ENCODE assay signal across 18 cellular contexts in the genomic region with DNA sequence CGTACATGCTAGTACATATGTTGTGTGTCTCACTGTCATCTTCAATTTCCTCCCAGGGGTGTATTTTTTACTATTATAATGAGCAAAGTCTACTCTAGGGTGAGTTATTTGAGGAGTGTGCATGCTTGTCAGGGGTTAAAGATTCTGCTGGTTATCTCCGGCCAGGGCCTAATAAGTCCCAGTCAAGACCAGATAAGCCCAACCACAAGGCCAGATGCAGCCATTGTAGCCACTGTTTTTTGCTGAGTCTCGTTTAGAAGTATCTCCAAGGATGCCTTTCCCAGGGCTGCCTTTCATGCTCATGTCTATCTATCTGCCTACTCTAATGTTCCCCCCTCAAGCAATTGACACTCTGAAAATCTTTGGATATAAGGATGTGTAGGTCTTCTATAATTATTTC.
DNase-seq lines count a peak whose midpoint lies in the region; ATAC-seq and TF ChIP-seq lines count a peak whose summit lies in the region.
"Had no signal": no experiment of that assay in that cellular context is flagged by ENCODE, and none has a peak within 500 bp of the region (broad histone marks: within the 10 kb centered on the region; RNA-seq: fewer than 3 reads in every experiment).

No MANE protein-coding gene starts in this region.

- H3K9me3 ChIP-seq in endodermal cell (ENCODE audit: control insufficient read depth, low read length) (peaks cover 95% of the 10 kb centered on the region), gastrocnemius medialis (no peaks in the 10 kb centered on the region)
- H3K9me3 ChIP-seq: BE2C had no signal

- DNase-seq in OCI-M1 (lab: John Stamatoyannopoulos, UW) (peak; percentile 82), endodermal cell (no peak), SKM-1 treated with dmso at 0.1 percent for 144 hours (lab: John Stamatoyannopoulos, UW; ENCODE audit: unreplicated experiment) (no peak), left ventricle myocardium superior (no peak), gastrocnemius medialis (no peak)
- DNase-seq: 8988T; ACHN; BE2C; C1 segment of cervical spinal cord; Caco-2; Calu3; CD4-positive, alpha-beta memory T cell; CD4-positive, CD25-positive, alpha-beta regulatory T cell; CD8-positive, alpha-beta memory T cell; DMS79 treated with DMSO at 0.1 percent for 48 hours; GF-D8 had no signal

- peaks cover 95% of the 10 kb centered on the region for H3K9me3 Mint-ChIP-seq in endodermal cell

- H3K4me3 Mint-ChIP-seq in endodermal cell, result no peak overlapping the region
- H3K4me3 Mint-ChIP-seq: CD14-positive monocyte; CD4-positive, alpha-beta memory T cell; CD4-positive, CD25-positive, alpha-beta regulatory T cell; CD8-positive, alpha-beta memory T cell had no signal

- ATAC-seq in left ventricle myocardium superior, result no peak
- no peak for ATAC-seq in gastrocnemius medialis

- H3K4me1 ChIP-seq in endodermal cell (ENCODE audit: control insufficient read depth, insufficient read depth, low read length) (no peaks in the 10 kb centered on the region), gastrocnemius medialis (no peaks in the 10 kb centered on the region)
- H3K4me1 ChIP-seq: BE2C, Caco-2 had no signal

- no peaks in the 10 kb centered on the region for H3K27me3 ChIP-seq in endodermal cell (ENCODE audit: control insufficient read depth, insufficient read depth, low read length, poor library complexity, severe bottlenecking)
- H3K27me3 ChIP-seq in gastrocnemius medialis, result no peaks in the 10 kb centered on the region
- H3K27me3 ChIP-seq: BE2C, BLaER1 had no signal

- no peak for TF ChIP-seq CTCF in endodermal cell (conservative IDR thresholded peaks at IDR 0.05)
- no peak for TF ChIP-seq CTCF in gastrocnemius medialis (IDR thresholded peaks at IDR 0.05 in 4 of 5, conservative IDR thresholded peaks at IDR 0.05 in 1 of 5)

- no peak overlapping the region for H3K9ac ChIP-seq in endodermal cell (ENCODE audit: extremely low read depth, low read length, poor library complexity, severe bottlenecking)
- H3K9ac ChIP-seq: BLaER1 had no signal

- no peak overlapping the region for H3K27ac ChIP-seq in endodermal cell (ENCODE audit: low read depth, low read length)
- no peak overlapping the region for H3K27ac ChIP-seq in gastrocnemius medialis
- H3K27ac ChIP-seq: BLaER1 had no signal

- H3K36me3 ChIP-seq in endodermal cell (ENCODE audit: control insufficient read depth, insufficient read depth, low read length), result no peaks in the 10 kb centered on the region
- H3K36me3 ChIP-seq in gastrocnemius medialis, result no peaks in the 10 kb centered on the region
- H3K36me3 ChIP-seq: BE2C, BLaER1 had no signal

- in situ Hi-C loops in gastrocnemius medialis (cut with MboI; ENCODE audit: low sequenced_read_pairs in 4 of 4), result no loop called here

- intact Hi-C loops in left ventricle myocardium superior (cut with micrococcal nuclease), result no loop called here
- intact Hi-C loops in gastrocnemius medialis (cut with DNase I; ENCODE audit: low total_unique reads), result no loop called here

- peaks cover 19% of the 10 kb centered on the region for H3K36me3 Mint-ChIP-seq in endodermal cell (ENCODE audit: low read depth)
- H3K36me3 Mint-ChIP-seq: CD14-positive monocyte; CD4-positive, alpha-beta memory T cell; CD4-positive, CD25-positive, alpha-beta regulatory T cell; CD8-positive, alpha-beta memory T cell had no signal

- no peak for TF ChIP-seq POLR2A in gastrocnemius medialis (IDR thresholded peaks at IDR 0.05)

- H3K27me3 Mint-ChIP-seq in endodermal cell (ENCODE audit: insufficient read depth), result no peaks in the 10 kb centered on the region
- H3K27me3 Mint-ChIP-seq: CD4-positive, alpha-beta memory T cell; CD4-positive, CD25-positive, alpha-beta regulatory T cell; CD8-positive, alpha-beta memory T cell had no signal

- H3K27ac Mint-ChIP-seq in endodermal cell, result no peak overlapping the region
- H3K27ac Mint-ChIP-seq: CD14-positive monocyte; CD4-positive, alpha-beta memory T cell; CD4-positive, CD25-positive, alpha-beta regulatory T cell; CD8-positive, alpha-beta memory T cell had no signal

- H3K4me3 ChIP-seq in endodermal cell (ENCODE audit: low read length) (peak overlapping the region; percentile 6), gastrocnemius medialis (no peak overlapping the region)
- H3K4me3 ChIP-seq: BLaER1 had no signal

- no peaks in the 10 kb centered on the region for H3K4me1 Mint-ChIP-seq in endodermal cell
- H3K4me1 Mint-ChIP-seq: CD14-positive monocyte; CD4-positive, alpha-beta memory T cell; CD4-positive, CD25-positive, alpha-beta regulatory T cell; CD8-positive, alpha-beta memory T cell had no signal

- WGBS in endodermal cell (ENCODE audit: insufficient coverage in 1 of 2, insufficient read length in 1 of 2), 2 experiments, result 61% methylated on average over 3 of the region's 3 CpGs; no CpG with 5 or more reads in 1 of the 2 experiments
